Comparison of ENCODE assay signal across 9 cellular contexts in the genomic region with DNA sequence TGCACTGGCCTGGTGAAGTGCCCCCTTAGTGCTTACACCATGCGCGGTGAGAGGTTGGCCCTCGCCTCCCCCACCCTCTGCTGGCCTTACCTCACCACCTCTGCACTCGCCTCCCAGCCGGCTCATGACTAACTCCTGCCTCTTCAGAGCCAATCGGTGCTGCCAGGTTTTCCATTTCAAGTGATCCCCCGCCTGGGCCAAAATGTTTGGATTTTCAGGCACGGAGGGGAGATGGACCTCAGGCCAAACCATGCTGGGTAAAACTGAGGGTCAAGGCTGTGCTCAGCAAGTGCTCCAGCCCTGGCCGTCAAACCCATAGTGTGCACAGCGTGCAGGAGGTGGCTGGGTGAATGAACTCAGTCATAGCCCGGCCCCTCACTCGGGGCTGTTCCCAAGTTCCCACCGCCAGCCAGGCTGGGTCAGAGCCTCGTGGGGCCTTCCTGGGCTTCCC.
DNase-seq lines count a peak whose midpoint lies in the region; ATAC-seq, FAIRE-seq and TF ChIP-seq lines count a peak whose summit lies in the region.
"Had no signal": no experiment of that assay in that cellular context is flagged by ENCODE, and none has a peak within 500 bp of the region (broad histone marks: within the 10 kb centered on the region; RNA-seq: fewer than 3 reads in every experiment).

No MANE protein-coding gene starts in this region.

- peak overlapping the region; percentile 78 for H3K27ac Mint-ChIP-seq in astrocyte (ENCODE audit: unreplicated experiment)
- no peak overlapping the region for H3K27ac Mint-ChIP-seq in CD4-positive, alpha-beta memory T cell

- ATAC-seq in HG03460 (IDR thresholded peaks at IDR 0.05; ENCODE audit: unreplicated experiment): no peak

- no peaks in the 10 kb centered on the region for H3K27me3 ChIP-seq in astrocyte (ENCODE audit: insufficient read depth, low read length)
- no peaks in the 10 kb centered on the region for H3K27me3 ChIP-seq in CD4-positive, alpha-beta memory T cell (ENCODE audit: insufficient read depth, low read length)

- H3K9me3 ChIP-seq in astrocyte (ENCODE audit: insufficient read depth, low read depth, low read length): no peaks in the 10 kb centered on the region
- no peaks in the 10 kb centered on the region for H3K9me3 ChIP-seq in CD4-positive, alpha-beta memory T cell (ENCODE audit: control insufficient read depth in 1 of 2, low read length in 2 of 2)

- peak overlapping the region; percentile 79 for H2AFZ ChIP-seq in astrocyte (ENCODE audit: low read depth, low read length)

- DNase-seq in H54 (ENCODE audit: insufficient read length, low spot score) (peak; percentile 86), astrocyte (ENCODE audit: low read depth) (peak; percentile 84), iPS-NIHi11 (ENCODE audit: low spot score) (peak; percentile 76), smooth muscle cell of the brain vasculature (ENCODE audit: low read depth, low spot score) (peak; percentile 89), NCI-H2107 (lab: John Stamatoyannopoulos, UW) (no peak), NCI-H2081 treated with DMSO at 0.1 percent for 48 hours (lab: John Stamatoyannopoulos, UW) (no peak)
- DNase-seq in CD4-positive, alpha-beta memory T cell: no peak
- DNase-seq: T-helper 9 cell had no signal

- no peak overlapping the region for H3K4me3 ChIP-seq in astrocyte (ENCODE audit: insufficient read depth, low read depth, low read length)
- no peak overlapping the region for H3K4me3 ChIP-seq in CD4-positive, alpha-beta memory T cell (ENCODE audit: low read length in 2 of 2)

- peak overlapping the region; percentile 80 for H3K27ac ChIP-seq in astrocyte (ENCODE audit: low read depth, low read length)
- H3K27ac ChIP-seq in CD4-positive, alpha-beta memory T cell (ENCODE audit: low read depth, low read length): no peak overlapping the region

- no peak for TF ChIP-seq POLR2A in H54 (IDR thresholded peaks at IDR 0.05; ENCODE audit: low read depth, low read length)

- TF ChIP-seq CTCF in astrocyte (IDR thresholded peaks at IDR 0.05; ENCODE audit: insufficient read depth, low read depth, low read length): no peak

- no peak overlapping the region for H3K4me3 Mint-ChIP-seq in astrocyte (ENCODE audit: unreplicated experiment)
- H3K4me3 Mint-ChIP-seq in CD4-positive, alpha-beta memory T cell: no peak overlapping the region

- POLR2A ChIA-PET in CD4-positive, alpha-beta memory T cell (lab: Charles Lee; ENCODE audit: partially characterized antibody): no interaction called here

- peaks cover 47% of the 10 kb centered on the region for H3K4me1 Mint-ChIP-seq in astrocyte (ENCODE audit: low read depth, unreplicated experiment)
- H3K4me1 Mint-ChIP-seq in CD4-positive, alpha-beta memory T cell: peaks cover 9 to 26% (median 16%) of the 10 kb centered on the region in 4 donors

- H3K4me2 ChIP-seq in astrocyte (ENCODE audit: low read length): peak overlapping the region; percentile 63

- CTCF ChIA-PET in CD4-positive, alpha-beta memory T cell (lab: Charles Lee; ENCODE audit: partially characterized antibody): no interaction called here

- H3K9ac ChIP-seq in astrocyte (ENCODE audit: low read length): peak overlapping the region; percentile 62

- H3K79me2 ChIP-seq in astrocyte (ENCODE audit: insufficient read depth, low read length): peaks cover 9% of the 10 kb centered on the region

- intact Hi-C loops in CD4-positive, alpha-beta memory T cell (cut with micrococcal nuclease): no loop called here

- no peaks in the 10 kb centered on the region for H4K20me1 ChIP-seq in astrocyte (ENCODE audit: insufficient read depth, low read length)

- H3K27me3 Mint-ChIP-seq in astrocyte (ENCODE audit: low read depth, unreplicated experiment): peaks cover 5% of the 10 kb centered on the region
- no peaks in the 10 kb centered on the region for H3K27me3 Mint-ChIP-seq in CD4-positive, alpha-beta memory T cell

- H3K4me1 ChIP-seq in astrocyte (ENCODE audit: insufficient read depth, low read length): peaks cover 59% of the 10 kb centered on the region
- peaks cover 20% of the 10 kb centered on the region for H3K4me1 ChIP-seq in CD4-positive, alpha-beta memory T cell (ENCODE audit: insufficient read depth, low read length)

- H3K36me3 Mint-ChIP-seq in astrocyte (ENCODE audit: low read depth, unreplicated experiment): no peaks in the 10 kb centered on the region
- no peaks in the 10 kb centered on the region for H3K36me3 Mint-ChIP-seq in CD4-positive, alpha-beta memory T cell

- no peak for FAIRE-seq in H54 (lab: Jason Lieb, UNC)
- FAIRE-seq in astrocyte (lab: Jason Lieb, UNC): no peak

- no peaks in the 10 kb centered on the region for H3K9me3 Mint-ChIP-seq in astrocyte (ENCODE audit: unreplicated experiment)
- no peaks in the 10 kb centered on the region for H3K9me3 Mint-ChIP-seq in CD4-positive, alpha-beta memory T cell

- no peaks in the 10 kb centered on the region for H3K36me3 ChIP-seq in astrocyte (ENCODE audit: insufficient read depth, low read length)
- H3K36me3 ChIP-seq in CD4-positive, alpha-beta memory T cell (ENCODE audit: insufficient read depth, low read length): no peaks in the 10 kb centered on the region

Comparison
In these comparisons a context has a peak if more than half of its experiments do, and no peak if none do; other contexts are left out.
1. DNase-seq: peak in H54 (single experiment), astrocyte (single experiment), iPS-NIHi11 (single experiment) and smooth muscle cell of the brain vasculature (single experiment); none in NCI-H2107 (single experiment), CD4-positive, alpha-beta memory T cell (0 of 5) and NCI-H2081 treated with DMSO at 0.1 percent for 48 hours (single experiment).